Comparison of ENCODE assay signal across 21 cellular contexts in the genomic region with DNA sequence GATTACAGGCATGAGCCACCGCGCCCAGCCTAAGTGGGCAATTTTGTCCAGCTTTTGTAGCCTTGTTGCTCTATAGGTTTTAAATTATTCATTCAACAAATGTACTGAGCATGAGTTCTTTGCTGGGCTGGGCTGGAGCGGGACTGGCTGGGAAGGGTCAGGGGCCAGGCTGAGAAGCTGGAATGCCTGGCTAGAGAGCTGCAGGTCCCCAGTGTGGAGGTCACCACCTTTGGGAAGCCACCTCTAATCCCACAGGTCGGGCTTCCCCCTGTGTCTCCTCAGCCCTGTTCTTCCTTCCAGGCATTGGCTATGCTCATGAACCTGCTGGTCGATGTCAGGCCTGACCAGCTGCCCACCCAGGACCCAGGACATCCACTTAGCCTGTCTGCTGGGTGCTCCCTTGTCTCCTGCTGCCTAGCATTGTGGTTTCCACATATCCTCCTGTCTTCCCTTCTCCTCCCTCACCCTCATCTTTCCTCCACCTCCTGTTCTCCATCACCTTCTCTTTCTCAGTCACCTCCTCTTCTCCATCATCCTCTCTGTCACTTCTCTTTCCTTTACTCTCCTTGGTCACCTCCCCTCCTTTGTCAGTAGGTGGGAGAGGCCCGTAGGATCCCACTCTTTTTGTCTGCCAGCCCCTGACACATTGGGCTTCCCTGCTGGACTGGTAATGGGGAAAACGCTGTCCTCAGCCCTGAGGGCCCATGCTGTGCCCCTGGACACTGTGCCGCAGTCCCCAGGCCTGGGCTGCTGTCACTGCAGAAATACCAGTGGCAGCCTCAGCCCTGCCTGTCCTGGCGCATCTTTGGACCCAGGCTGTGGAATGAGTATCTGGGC. TPM values are rescaled to one million over a fixed set of nuclear protein-coding genes. Genes with fewer than 3 reads are reported as not detected.
"Had no signal": no experiment of that assay in that cellular context is flagged by ENCODE, and none has a peak within 500 bp of the region (broad histone marks: within the 10 kb centered on the region; RNA-seq: fewer than 3 reads in every experiment).

No MANE protein-coding gene starts in this region.

- H3K4me2 ChIP-seq: neural progenitor cell had no signal

- H2AFZ ChIP-seq: neural progenitor cell had no signal

- H3K36me3 Mint-ChIP-seq: naive thymus-derived CD4-positive, alpha-beta T cell; T-cell had no signal

- DNase-seq: activated CD4-positive, alpha-beta T cell treated with anti-CD3 and anti-CD28 coated beads, Interleukin-2, amount 10 ng/mL, durations not matched to agents 24 days and 14 days; activated CD8-positive, alpha-beta T cell treated with anti-CD3 and anti-CD28 coated beads, Interleukin-2, amount 10 ng/mL, durations not matched to agents 7 days and 5 days; activated naive CD4-positive, alpha-beta T cell treated with Interleukin-2 at 50 U/mL for 16 hours; activated naive CD8-positive, alpha-beta T cell treated with anti-CD3 and anti-CD28 coated beads, Interleukin-2, amount 50 U/mL, for 24 hours; activated T-cell treated with anti-CD3 and anti-CD28 coated beads, Interleukin-2, amount 50 U/mL, for 24 hours; erythroblast; heart right ventricle; naive thymus-derived CD4-positive, alpha-beta T cell; stimulated activated CD4-positive, alpha-beta T cell treated with anti-CD3 and anti-CD28 coated beads, Interleukin-4, amount 100 ng/mL, for 24 hours; stimulated activated naive CD4-positive, alpha-beta T cell treated with Interleukin-2 at 50 U/mL for 16 hours; T-cell had no signal

- H3K4me3 ChIP-seq: heart right ventricle, lung, neural progenitor cell, thoracic aorta, upper lobe of left lung had no signal

- H3K4me1 Mint-ChIP-seq: activated CD4-positive, alpha-beta T cell treated with anti-CD3 and anti-CD28 coated beads, Interleukin-2, amount 10 ng/mL, durations not matched to agents 24 days and 14 days; activated naive CD8-positive, alpha-beta T cell treated with anti-CD3 and anti-CD28 coated beads, Interleukin-2, amount 50 U/mL, for 24 hours; activated T-helper 17 cell treated with anti-CD3 and anti-CD28 coated beads, Interleukin-2, amount 50 U/mL, for 72 hours; naive thymus-derived CD4-positive, alpha-beta T cell; T-cell had no signal

- H3K36me3 ChIP-seq: heart right ventricle, neural progenitor cell, thoracic aorta had no signal

- H3K27me3 ChIP-seq: heart right ventricle, neural progenitor cell, upper lobe of left lung had no signal

- H3K27ac ChIP-seq: heart right ventricle, neural progenitor cell, thoracic aorta, upper lobe of left lung, VCaP had no signal

- H3K4me3 Mint-ChIP-seq: activated CD4-positive, alpha-beta T cell treated with anti-CD3 and anti-CD28 coated beads, Interleukin-2, amount 10 ng/mL, durations not matched to agents 24 days and 14 days; activated CD8-positive, alpha-beta T cell treated with anti-CD3 and anti-CD28 coated beads, Interleukin-2, amount 10 ng/mL, durations not matched to agents 7 days and 5 days; activated naive CD8-positive, alpha-beta T cell treated with anti-CD3 and anti-CD28 coated beads, Interleukin-2, amount 50 U/mL, for 24 hours; activated T-cell treated with anti-CD3 and anti-CD28 coated beads, Interleukin-2, amount 50 U/mL, for 24 hours; activated T-helper 17 cell treated with anti-CD3 and anti-CD28 coated beads, Interleukin-2, amount 50 U/mL, for 72 hours; naive thymus-derived CD4-positive, alpha-beta T cell; neural progenitor cell; T-cell; T-helper 2 cell treated with Interferon-gamma antibody and Interleukin-4, amounts not matched to agents 5 μg/mL and 100 μg/mL, for 36 hours had no signal

- FAIRE-seq: endometrium, keratinocyte had no signal

- H3K27ac Mint-ChIP-seq: activated CD4-positive, alpha-beta T cell treated with anti-CD3 and anti-CD28 coated beads, Interleukin-2, amount 10 ng/mL, durations not matched to agents 24 days and 14 days; activated CD8-positive, alpha-beta T cell treated with anti-CD3 and anti-CD28 coated beads, Interleukin-2, amount 10 ng/mL, durations not matched to agents 7 days and 5 days; activated naive CD8-positive, alpha-beta T cell treated with anti-CD3 and anti-CD28 coated beads, Interleukin-2, amount 50 U/mL, for 24 hours; activated T-cell treated with anti-CD3 and anti-CD28 coated beads, Interleukin-2, amount 50 U/mL, for 24 hours; activated T-helper 17 cell treated with anti-CD3 and anti-CD28 coated beads, Interleukin-2, amount 50 U/mL, for 72 hours; naive thymus-derived CD4-positive, alpha-beta T cell; neural progenitor cell; T-cell; T-helper 2 cell treated with Interferon-gamma antibody and Interleukin-4, amounts not matched to agents 5 μg/mL and 100 μg/mL, for 36 hours had no signal

- H3K27me3 Mint-ChIP-seq: activated CD4-positive, alpha-beta T cell treated with anti-CD3 and anti-CD28 coated beads, Interleukin-2, amount 10 ng/mL, durations not matched to agents 24 days and 14 days; activated naive CD8-positive, alpha-beta T cell treated with anti-CD3 and anti-CD28 coated beads, Interleukin-2, amount 50 U/mL, for 24 hours; activated T-cell treated with anti-CD3 and anti-CD28 coated beads, Interleukin-2, amount 50 U/mL, for 24 hours; T-cell had no signal

- H3K9me3 ChIP-seq: heart right ventricle, thoracic aorta, upper lobe of left lung had no signal

- H3K4me1 ChIP-seq: heart right ventricle, upper lobe of left lung had no signal

- H3K9me3 Mint-ChIP-seq: activated CD4-positive, alpha-beta T cell treated with anti-CD3 and anti-CD28 coated beads, Interleukin-2, amount 10 ng/mL, durations not matched to agents 24 days and 14 days; activated naive CD8-positive, alpha-beta T cell treated with anti-CD3 and anti-CD28 coated beads, Interleukin-2, amount 50 U/mL, for 24 hours; activated T-cell treated with anti-CD3 and anti-CD28 coated beads, Interleukin-2, amount 50 U/mL, for 24 hours; activated T-helper 17 cell treated with anti-CD3 and anti-CD28 coated beads, Interleukin-2, amount 50 U/mL, for 72 hours; neural progenitor cell; T-cell; T-helper 2 cell treated with Interferon-gamma antibody and Interleukin-4, amounts not matched to agents 5 μg/mL and 100 μg/mL, for 36 hours had no signal

- ATAC-seq: activated CD4-positive, CD25-positive, alpha-beta regulatory T cell treated with anti-CD3 and anti-CD28 coated beads, Interleukin-2, amount 50 U/mL, for 24 hours; activated CD8-positive, alpha-beta T cell treated with anti-CD3 and anti-CD28 coated beads, Interleukin-2, amount 10 ng/mL, durations not matched to agents 7 days and 5 days; activated naive CD8-positive, alpha-beta T cell treated with anti-CD3 and anti-CD28 coated beads, Interleukin-2, amount 50 U/mL, for 24 hours; activated T-helper 17 cell treated with anti-CD3 and anti-CD28 coated beads, Interleukin-2, amount 50 U/mL, for 72 hours; naive thymus-derived CD4-positive, alpha-beta T cell; T-cell had no signal

RNA-seq across cellular contexts. Expression of gene SERINC2, which starts 23.8 kb away (rescaled TPM):
- total RNA-seq: activated CD4-positive, alpha-beta T cell treated with anti-CD3 and anti-CD28 coated beads, Interleukin-2, amount 10 ng/mL, durations not matched to agents 24 days and 14 days had no signal
